Comparison of ENCODE assay signal across 8 cellular contexts in the genomic region with DNA sequence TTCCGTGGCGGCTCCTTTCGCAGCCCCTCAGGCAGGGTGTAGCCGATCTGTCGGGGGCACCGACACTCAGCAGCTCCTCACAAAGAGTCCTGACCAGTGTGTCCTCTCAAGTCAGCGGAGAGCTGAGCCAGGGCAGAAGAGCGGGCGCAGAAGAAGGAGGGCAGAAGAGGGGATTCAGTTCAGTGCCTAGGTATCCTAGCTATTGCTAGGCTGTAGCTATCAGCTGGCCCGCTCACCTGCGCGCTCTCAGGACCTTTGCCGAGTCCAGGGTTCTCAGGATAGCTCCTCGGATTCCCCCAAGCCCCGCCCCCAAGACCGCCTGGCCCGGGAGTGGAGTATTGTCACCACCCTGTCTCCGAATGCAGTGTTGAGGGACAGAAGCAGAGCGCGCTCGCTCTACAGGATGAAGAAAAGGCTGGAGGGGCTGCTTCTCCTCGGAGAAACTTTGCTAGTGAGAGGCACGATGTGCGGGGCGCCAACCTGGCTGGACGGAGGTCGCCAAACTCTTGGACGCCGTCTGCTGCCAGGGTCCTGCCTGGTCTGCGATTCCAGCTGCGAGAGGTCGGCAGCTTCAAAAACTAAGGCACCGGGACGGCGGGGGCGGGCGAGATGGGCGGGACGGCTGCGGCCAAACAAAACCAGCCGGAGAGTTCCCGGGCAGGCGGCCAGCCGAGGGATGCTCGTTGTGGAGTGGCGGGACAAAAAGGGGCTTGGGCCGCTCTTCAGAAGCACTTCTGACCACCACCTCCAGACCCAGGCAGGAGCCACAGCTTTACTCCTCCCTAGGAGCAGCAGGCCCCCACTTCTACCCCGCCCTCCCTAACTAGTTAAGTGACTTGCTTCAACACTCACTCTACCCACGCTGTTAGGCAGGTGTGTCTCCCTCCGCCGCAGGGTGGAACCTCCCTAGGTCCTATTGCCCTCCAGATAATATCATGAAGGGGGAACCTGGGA. TPM values are rescaled to one million over a fixed set of nuclear protein-coding genes. Genes with fewer than 3 reads are reported as not detected.
A peak's percentile ranks its signal among the peaks of the same experiment; 100 is the strongest.
DNase-seq lines count a peak whose midpoint lies in the region; ATAC-seq, FAIRE-seq and TF ChIP-seq lines count a peak whose summit lies in the region.

XKRX (minus strand) TSS at position 258 of the 954 bp plus-strand sequence. CDS start 613 bp downstream, outside the sequence.

- H3K4me1 Mint-ChIP-seq in activated T-helper 1 cell treated with anti-CD3 and anti-CD28 coated beads, Interleukin-12 subunit alpha, Interleukin-12 subunit beta, Interleukin-2, Interleukin-4 antibody, amounts not matched to agents 30 ng/mL and 10 ng/mL and 1 ng/mL, durations not matched to agents 14 hours and 24 hours and 36 hours (ENCODE audit: low read depth): peaks cover 22% of the 10 kb centered on the region

- DNase-seq in GM12891 (ENCODE audit: insufficient read length, low spot score): peak; percentile 17
- peak; percentile 64 for DNase-seq in NCI-H510A (lab: John Stamatoyannopoulos, UW)
- DNase-seq in activated T-helper 1 cell treated with anti-CD3 and anti-CD28 coated beads, Interleukin-12 subunit alpha, Interleukin-12 subunit beta, Interleukin-2, Interleukin-4 antibody, amounts not matched to agents 30 ng/mL and 10 ng/mL and 1 ng/mL, durations not matched to agents 14 hours and 24 hours and 36 hours (ENCODE audit: low spot score): peak; percentile 5
- peak; percentile 15 to 52 for DNase-seq in cardiac muscle cell (ENCODE audit: low read depth in 1 of 2, low spot score in 1 of 2)
- DNase-seq in renal cortical epithelial cell (ENCODE audit: low read depth): peak; percentile 11
- DNase-seq in H4 (ENCODE audit: low spot score): no peak
- DNase-seq in SIG-M5 (lab: John Stamatoyannopoulos, UW): no peak

- H3K27ac ChIP-seq in cardiac muscle cell: no peak within 1 kb of the TSS

- peak; percentile 65 for ATAC-seq in HG02623 (IDR thresholded peaks at IDR 0.05; ENCODE audit: unreplicated experiment)

- H3K36me3 Mint-ChIP-seq in activated T-helper 1 cell treated with anti-CD3 and anti-CD28 coated beads, Interleukin-12 subunit alpha, Interleukin-12 subunit beta, Interleukin-2, Interleukin-4 antibody, amounts not matched to agents 30 ng/mL and 10 ng/mL and 1 ng/mL, durations not matched to agents 14 hours and 24 hours and 36 hours (ENCODE audit: low read depth): peaks cover 5% of the 10 kb centered on the region

- peak within 1 kb of the TSS; percentile 34 for H3K27ac Mint-ChIP-seq in activated T-helper 1 cell treated with anti-CD3 and anti-CD28 coated beads, Interleukin-12 subunit alpha, Interleukin-12 subunit beta, Interleukin-2, Interleukin-4 antibody, amounts not matched to agents 30 ng/mL and 10 ng/mL and 1 ng/mL, durations not matched to agents 14 hours and 24 hours and 36 hours

- no peaks in the 10 kb centered on the region for H3K27me3 ChIP-seq in cardiac muscle cell

- no peak for TF ChIP-seq POLR2A in GM12891 (IDR thresholded peaks at IDR 0.05; ENCODE audit: low read depth, low read length)

- H3K4me3 ChIP-seq in cardiac muscle cell: peak within 1 kb of the TSS; percentile 32

- H3K9me3 ChIP-seq in cardiac muscle cell (ENCODE audit: low read depth): no peaks in the 10 kb centered on the region

- TF ChIP-seq CTCF in cardiac muscle cell (IDR thresholded peaks at IDR 0.05; ENCODE audit: low read depth, low read length): no peak

- FAIRE-seq in GM12891 (lab: Jason Lieb, UNC): peak; percentile 89

- H3K9me3 Mint-ChIP-seq in activated T-helper 1 cell treated with anti-CD3 and anti-CD28 coated beads, Interleukin-12 subunit alpha, Interleukin-12 subunit beta, Interleukin-2, Interleukin-4 antibody, amounts not matched to agents 30 ng/mL and 10 ng/mL and 1 ng/mL, durations not matched to agents 14 hours and 24 hours and 36 hours: peaks cover 7% of the 10 kb centered on the region

- H3K27me3 Mint-ChIP-seq in activated T-helper 1 cell treated with anti-CD3 and anti-CD28 coated beads, Interleukin-12 subunit alpha, Interleukin-12 subunit beta, Interleukin-2, Interleukin-4 antibody, amounts not matched to agents 30 ng/mL and 10 ng/mL and 1 ng/mL, durations not matched to agents 14 hours and 24 hours and 36 hours (ENCODE audit: insufficient read depth): no peaks in the 10 kb centered on the region

- intact Hi-C loops in activated T-helper 1 cell treated with anti-CD3 and anti-CD28 coated beads, Interleukin-12 subunit alpha, Interleukin-12 subunit beta, Interleukin-2, Interleukin-4 antibody, amounts not matched to agents 30 ng/mL and 10 ng/mL and 1 ng/mL, durations not matched to agents 14 hours and 24 hours and 36 hours (cut with micrococcal nuclease): loop anchor here (1.0 to 5.0 kb wide), 4 partner anchors 65 to 478 kb away; partner anchors contain the start of genes CENPI, GLA and HNRNPH2

- H3K4me1 ChIP-seq in cardiac muscle cell (ENCODE audit: low read depth): no peaks in the 10 kb centered on the region

- peak within 1 kb of the TSS; percentile 85 for H3K4me3 Mint-ChIP-seq in activated T-helper 1 cell treated with anti-CD3 and anti-CD28 coated beads, Interleukin-12 subunit alpha, Interleukin-12 subunit beta, Interleukin-2, Interleukin-4 antibody, amounts not matched to agents 30 ng/mL and 10 ng/mL and 1 ng/mL, durations not matched to agents 14 hours and 24 hours and 36 hours

- H3K36me3 ChIP-seq in cardiac muscle cell: no peaks in the 10 kb centered on the region

TF ChIP-seq in GM12891, 5 proteins besides CTCF, POLR2A, EP300 and RAD21:
- TF ChIP-seq POU2F2 (IDR thresholded peaks at IDR 0.05; ENCODE audit: low read depth, low read length) (no peak), POLR2AphosphoS5 (IDR thresholded peaks at IDR 0.05; ENCODE audit: low read depth, low read length) (no peak), TAF1 (IDR thresholded peaks at IDR 0.05; ENCODE audit: low read depth, low read length) (no peak), PAX5 (IDR thresholded peaks at IDR 0.05; ENCODE audit: insufficient read depth, low read length, severe bottlenecking) (no peak), SPI1 (IDR thresholded peaks at IDR 0.05; ENCODE audit: low read depth, low read length) (no peak)

RNA-seq across cellular contexts. Expression of gene XKRX, which starts in this region (rescaled TPM):
- polyA plus RNA-seq in GM12891 (2012; ENCODE audit: low read depth, missing spikeins): 0.14 TPM
- 0.39 and 0.51 TPM in 2 replicates for total RNA-seq in activated T-helper 1 cell treated with anti-CD3 and anti-CD28 coated beads, Interleukin-12 subunit alpha, Interleukin-12 subunit beta, Interleukin-2, Interleukin-4 antibody, amounts not matched to agents 30 ng/mL and 10 ng/mL and 1 ng/mL, durations not matched to agents 14 hours and 24 hours and 36 hours
- total RNA-seq in cardiac muscle cell (2.4 and 3.4 TPM in 2 replicates), renal cortical epithelial cell (0.17 and 0.30 TPM in 2 replicates)
- polyA plus RNA-seq in cardiac muscle cell: 0.89 and 1.1 TPM in 2 replicates
- 0.31 and 0.39 TPM in 2 replicates for total RNA-seq in H4 (2014; rRNA removed; shearing (Covaris generic))

Comparison
In these comparisons a context has a peak if more than half of its experiments do, and no peak if none do; other contexts are left out.
1. Peak in DNase-seq in activated T-helper 1 cell treated with anti-CD3 and anti-CD28 coated beads, Interleukin-12 subunit alpha, Interleukin-12 subunit beta, Interleukin-2, Interleukin-4 antibody, amounts not matched to agents 30 ng/mL and 10 ng/mL and 1 ng/mL, durations not matched to agents 14 hours and 24 hours and 36 hours; RNA of the gene not detected or under 1 TPM.
2. Peak in DNase-seq in renal cortical epithelial cell; RNA of the gene not detected or under 1 TPM.
3. DNase-seq: peak in GM12891 (single experiment), NCI-H510A (single experiment) and cardiac muscle cell (2 of 2); none in H4 (single experiment) and SIG-M5 (single experiment).